ENCODE assay signal across 1 cellular context in genomic region chrX:44705817-44706551, GRCh38.
TF ChIP-seq lines count a peak whose summit lies in the region.

No MANE protein-coding gene starts in this region.

TF ChIP-seq in HepG2, 621 proteins besides CTCF, POLR2A, EP300 and RAD21 (continued from another document and continues in another):
- peak; percentile 34; the same call in 1 of the 2 replicates for TF ChIP-seq USF2 (IDR thresholded peaks at IDR 0.05; ENCODE audit: low read depth, low read length)
- TF ChIP-seq USF2 (CRISPR knock-in tag; IDR thresholded peaks at IDR 0.05; ENCODE audit: borderline replicate concordance): peak; percentile 69; the same call in 1 of the 2 replicates
- no peak for TF ChIP-seq ZNF546 (CRISPR knock-in tag; conservative IDR thresholded peaks at IDR 0.05)
- TF ChIP-seq NR2F1 (CRISPR knock-in tag; IDR thresholded peaks at IDR 0.05): peak in 1 of 2 experiments; percentile 44; a peak in 1 of 4 replicates
- TF ChIP-seq SOX6 (IDR thresholded peaks at IDR 0.05): no peak
- TF ChIP-seq SOX6 (CRISPR knock-in tag; IDR thresholded peaks at IDR 0.05): peak; percentile 69
- 0 out of 2 replicates have a peak, but pooled peaks have one; percentile 10 for TF ChIP-seq KDM6A (CRISPR knock-in tag; IDR thresholded peaks at IDR 0.05; ENCODE audit: low read depth)
- 0 out of 2 replicates have a peak, but pooled peaks have one; percentile 41 for TF ChIP-seq MED13 (CRISPR knock-in tag; IDR thresholded peaks at IDR 0.05)
- TF ChIP-seq ZNF331 (CRISPR knock-in tag; IDR thresholded peaks at IDR 0.05): peak; percentile 82
- TF ChIP-seq HOXA9 (CRISPR knock-in tag; IDR thresholded peaks at IDR 0.05; ENCODE audit: borderline replicate concordance): no peak; the same call in 1 of the 2 replicates
- no peak for TF ChIP-seq ZNF292 (CRISPR knock-in tag; IDR thresholded peaks at IDR 0.05; ENCODE audit: borderline replicate concordance, low read depth)
- TF ChIP-seq TBX2 (CRISPR knock-in tag; IDR thresholded peaks at IDR 0.05; ENCODE audit: borderline replicate concordance): peak; percentile 62; the same call in 1 of the 2 replicates
- TF ChIP-seq RXRA (CRISPR knock-in tag; IDR thresholded peaks at IDR 0.05): peak; percentile 68; the same call in 1 of the 2 replicates
- TF ChIP-seq TOPORS (CRISPR knock-in tag; IDR thresholded peaks at IDR 0.05): no peak
- no peak for TF ChIP-seq RBFOX2 (IDR thresholded peaks at IDR 0.05; ENCODE audit: low read depth, low read length)
- peak; percentile 76 for TF ChIP-seq PAXIP1 (CRISPR knock-in tag; conservative IDR thresholded peaks at IDR 0.05)
- TF ChIP-seq ZMYM4 (CRISPR knock-in tag; IDR thresholded peaks at IDR 0.05): peak; percentile 23; the same call in 1 of the 2 replicates
- peak; percentile 29; the same call in 1 of the 2 replicates for TF ChIP-seq MAX (IDR thresholded peaks at IDR 0.05)
- TF ChIP-seq AHDC1 (CRISPR knock-in tag; IDR thresholded peaks at IDR 0.05; ENCODE audit: borderline replicate concordance): peak; percentile 44; the same call in 1 of the 2 replicates
- TF ChIP-seq ZNF124 (CRISPR knock-in tag; IDR thresholded peaks at IDR 0.05): no peak
- TF ChIP-seq NFIB (CRISPR knock-in tag; IDR thresholded peaks at IDR 0.05; ENCODE audit: borderline replicate concordance): no peak
- peak; percentile 38 for TF ChIP-seq HOXA3 (CRISPR knock-in tag; IDR thresholded peaks at IDR 0.05)
- no peak for TF ChIP-seq LCORL (IDR thresholded peaks at IDR 0.05)
- peak; percentile 49; the same call in 1 of the 2 replicates for TF ChIP-seq LCORL (CRISPR knock-in tag; IDR thresholded peaks at IDR 0.05)
- TF ChIP-seq ZBTB34 (CRISPR knock-in tag; IDR thresholded peaks at IDR 0.05): peak; percentile 63; the same call in 1 of the 2 replicates
- TF ChIP-seq PITX1 (CRISPR knock-in tag; IDR thresholded peaks at IDR 0.05): peak; percentile 36; the same call in 1 of the 2 replicates
- peak; percentile 35; the same call in 1 of the 2 replicates for TF ChIP-seq NCOA2 (CRISPR knock-in tag; IDR thresholded peaks at IDR 0.05)
- TF ChIP-seq ZNF484 (CRISPR knock-in tag; IDR thresholded peaks at IDR 0.05; ENCODE audit: borderline replicate concordance, low read depth): no peak
- TF ChIP-seq ZNF282 (IDR thresholded peaks at IDR 0.05; ENCODE audit: partially characterized antibody): no peak
- TF ChIP-seq ZNF367 (CRISPR knock-in tag; IDR thresholded peaks at IDR 0.05; ENCODE audit: borderline replicate concordance): no peak
- TF ChIP-seq SALL1 (CRISPR knock-in tag; IDR thresholded peaks at IDR 0.05): peak; percentile 74
- no peak for TF ChIP-seq TOE1 (CRISPR knock-in tag; IDR thresholded peaks at IDR 0.05)
- peak; percentile 42 for TF ChIP-seq SKI (IDR thresholded peaks at IDR 0.05; ENCODE audit: partially characterized antibody)
- peak; percentile 49; the same call in 1 of the 2 replicates for TF ChIP-seq ZFX (CRISPR knock-in tag; IDR thresholded peaks at IDR 0.05; ENCODE audit: low read depth)
- 0 out of 2 replicates have a peak, but pooled peaks have one; percentile 25 for TF ChIP-seq ZBTB37 (CRISPR knock-in tag; IDR thresholded peaks at IDR 0.05)
- TF ChIP-seq ZNF547 (CRISPR knock-in tag; IDR thresholded peaks at IDR 0.05): no peak
- no peak for TF ChIP-seq LBX2 (CRISPR knock-in tag; IDR thresholded peaks at IDR 0.05; ENCODE audit: borderline replicate concordance)
- no peak for TF ChIP-seq ZNF773 (CRISPR knock-in tag; IDR thresholded peaks at IDR 0.05; ENCODE audit: borderline replicate concordance)
- TF ChIP-seq ZFP62 (CRISPR knock-in tag; IDR thresholded peaks at IDR 0.05): no peak
- TF ChIP-seq HOXA5 (CRISPR knock-in tag; IDR thresholded peaks at IDR 0.05): 0 out of 2 replicates have a peak, but pooled peaks have one; percentile 46
- TF ChIP-seq BCL6 (CRISPR knock-in tag; IDR thresholded peaks at IDR 0.05): peak; percentile 81
- peak; percentile 49; the same call in 1 of the 2 replicates for TF ChIP-seq GFI1 (CRISPR knock-in tag; IDR thresholded peaks at IDR 0.05; ENCODE audit: borderline replicate concordance)
- no peak for TF ChIP-seq NFRKB (IDR thresholded peaks at IDR 0.05)
- TF ChIP-seq ZNF644 (CRISPR knock-in tag; IDR thresholded peaks at IDR 0.05; ENCODE audit: low read depth): 0 out of 2 replicates have a peak, but pooled peaks have one; percentile 15
- TF ChIP-seq TBX3 (IDR thresholded peaks at IDR 0.05; ENCODE audit: borderline replicate concordance): no peak
- TF ChIP-seq RFX3 (CRISPR knock-in tag; IDR thresholded peaks at IDR 0.05): no peak
- peak; percentile 83 for TF ChIP-seq TEAD3 (CRISPR knock-in tag; optimal IDR thresholded peaks at IDR 0.05; ENCODE audit: borderline replicate concordance)
- 0 out of 2 replicates have a peak, but pooled peaks have one; percentile 29 for TF ChIP-seq ZBTB7B (CRISPR knock-in tag; IDR thresholded peaks at IDR 0.05)
- TF ChIP-seq GATAD2A (CRISPR knock-in tag; IDR thresholded peaks at IDR 0.05): 0 out of 2 replicates have a peak, but pooled peaks have one; percentile 12
